In the genomic region with DNA sequence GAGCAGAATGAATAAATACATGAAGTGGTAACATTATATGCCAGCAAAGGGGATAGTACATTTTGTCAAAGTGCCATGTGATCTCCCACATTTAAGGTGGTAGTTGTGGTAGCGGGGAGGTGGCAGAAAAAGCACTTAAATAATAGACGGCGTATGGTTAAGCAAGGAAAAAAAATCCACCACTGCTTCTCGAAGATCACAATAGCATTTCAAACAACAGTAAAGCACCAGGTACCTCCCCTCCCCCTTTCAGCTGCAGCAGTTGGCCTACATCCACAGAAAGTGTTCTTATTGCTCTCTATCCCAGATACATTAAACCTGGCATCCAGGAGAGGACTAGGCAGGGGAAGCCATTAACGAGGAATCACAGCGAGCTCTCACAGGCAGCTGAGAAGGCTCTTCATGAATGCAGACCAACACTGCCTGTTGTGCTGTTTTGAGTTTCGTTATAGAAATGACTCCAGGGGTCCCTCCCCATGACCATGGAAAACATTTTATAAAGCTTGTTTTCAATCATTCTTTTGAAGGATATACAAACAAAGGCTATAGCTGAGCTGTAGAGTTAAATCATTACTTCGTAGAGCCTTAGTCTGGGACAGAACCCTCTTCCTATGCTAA, we compare ENCODE assay signal across 1 cellular context.
TF ChIP-seq lines count a peak whose summit lies in the region.

No MANE protein-coding gene starts in this region.

TF ChIP-seq in HEK293, 187 proteins besides CTCF, POLR2A, EP300 and RAD21 (continued from another document):
- TF ChIP-seq, protein P1, sequence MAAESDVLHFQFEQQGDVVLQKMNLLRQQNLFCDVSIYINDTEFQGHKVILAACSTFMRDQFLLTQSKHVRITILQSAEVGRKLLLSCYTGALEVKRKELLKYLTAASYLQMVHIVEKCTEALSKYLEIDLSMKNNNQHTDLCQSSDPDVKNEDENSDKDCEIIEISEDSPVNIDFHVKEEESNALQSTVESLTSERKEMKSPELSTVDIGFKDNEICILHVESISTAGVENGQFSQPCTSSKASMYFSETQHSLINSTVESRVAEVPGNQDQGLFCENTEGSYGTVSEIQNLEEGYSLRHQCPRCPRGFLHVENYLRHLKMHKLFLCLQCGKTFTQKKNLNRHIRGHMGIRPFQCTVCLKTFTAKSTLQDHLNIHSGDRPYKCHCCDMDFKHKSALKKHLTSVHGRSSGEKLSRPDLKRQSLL (tag by site-specific recombination; IDR thresholded peaks at IDR 0.05) = no peak
- TF ChIP-seq ZBTB17 (tag by site-specific recombination; IDR thresholded peaks at IDR 0.05) = peak; percentile 32; the same call in 1 of the 2 replicates
- no peak for TF ChIP-seq ZNF449 (tag by site-specific recombination; IDR thresholded peaks at IDR 0.05)
- no peak for TF ChIP-seq ZBTB7A (tag by site-specific recombination; IDR thresholded peaks at IDR 0.05; ENCODE audit: low read depth)
- TF ChIP-seq, protein P2, sequence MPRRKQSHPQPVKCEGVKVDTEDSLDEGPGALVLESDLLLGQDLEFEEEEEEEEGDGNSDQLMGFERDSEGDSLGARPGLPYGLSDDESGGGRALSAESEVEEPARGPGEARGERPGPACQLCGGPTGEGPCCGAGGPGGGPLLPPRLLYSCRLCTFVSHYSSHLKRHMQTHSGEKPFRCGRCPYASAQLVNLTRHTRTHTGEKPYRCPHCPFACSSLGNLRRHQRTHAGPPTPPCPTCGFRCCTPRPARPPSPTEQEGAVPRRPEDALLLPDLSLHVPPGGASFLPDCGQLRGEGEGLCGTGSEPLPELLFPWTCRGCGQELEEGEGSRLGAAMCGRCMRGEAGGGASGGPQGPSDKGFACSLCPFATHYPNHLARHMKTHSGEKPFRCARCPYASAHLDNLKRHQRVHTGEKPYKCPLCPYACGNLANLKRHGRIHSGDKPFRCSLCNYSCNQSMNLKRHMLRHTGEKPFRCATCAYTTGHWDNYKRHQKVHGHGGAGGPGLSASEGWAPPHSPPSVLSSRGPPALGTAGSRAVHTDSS (tag by site-specific recombination; IDR thresholded peaks at IDR 0.05) = no peak
- no peak for TF ChIP-seq ZNF292 (tag by site-specific recombination; IDR thresholded peaks at IDR 0.05; ENCODE audit: borderline replicate concordance, low read depth)
- no peak for TF ChIP-seq HOXD13 (CRISPR knock-in tag; IDR thresholded peaks at IDR 0.05; ENCODE audit: borderline replicate concordance)
- 0 out of 2 replicates have a peak, but pooled peaks have one; percentile 24 for TF ChIP-seq ZSCAN30 (tag by site-specific recombination; IDR thresholded peaks at IDR 0.05)
- TF ChIP-seq ATF2 (tag by site-specific recombination; IDR thresholded peaks at IDR 0.05; ENCODE audit: low read depth) = no peak
- no peak for TF ChIP-seq ZNF239 (tag by site-specific recombination; IDR thresholded peaks at IDR 0.05)
- peak; percentile 16; the same call in 1 of the 2 replicates for TF ChIP-seq MZF1 (tag by site-specific recombination; IDR thresholded peaks at IDR 0.05; ENCODE audit: borderline replicate concordance)
- TF ChIP-seq PRDM10 (tag by site-specific recombination; IDR thresholded peaks at IDR 0.05) = peak; percentile 66
- TF ChIP-seq ZNF747 (tag by site-specific recombination; IDR thresholded peaks at IDR 0.05) = no peak
- TF ChIP-seq, protein P3, sequence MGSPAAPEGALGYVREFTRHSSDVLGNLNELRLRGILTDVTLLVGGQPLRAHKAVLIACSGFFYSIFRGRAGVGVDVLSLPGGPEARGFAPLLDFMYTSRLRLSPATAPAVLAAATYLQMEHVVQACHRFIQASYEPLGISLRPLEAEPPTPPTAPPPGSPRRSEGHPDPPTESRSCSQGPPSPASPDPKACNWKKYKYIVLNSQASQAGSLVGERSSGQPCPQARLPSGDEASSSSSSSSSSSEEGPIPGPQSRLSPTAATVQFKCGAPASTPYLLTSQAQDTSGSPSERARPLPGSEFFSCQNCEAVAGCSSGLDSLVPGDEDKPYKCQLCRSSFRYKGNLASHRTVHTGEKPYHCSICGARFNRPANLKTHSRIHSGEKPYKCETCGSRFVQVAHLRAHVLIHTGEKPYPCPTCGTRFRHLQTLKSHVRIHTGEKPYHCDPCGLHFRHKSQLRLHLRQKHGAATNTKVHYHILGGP (tag by site-specific recombination; IDR thresholded peaks at IDR 0.05) = no peak
- TF ChIP-seq ZNF114 (tag by site-specific recombination; IDR thresholded peaks at IDR 0.05) = no peak
- no peak for TF ChIP-seq ZNF211 (tag by site-specific recombination; IDR thresholded peaks at IDR 0.05; ENCODE audit: low read depth)
- no peak for TF ChIP-seq ZBTB20 (tag by site-specific recombination; IDR thresholded peaks at IDR 0.05)
- peak; percentile 98 for TF ChIP-seq ZIC2 (tag by site-specific recombination; IDR thresholded peaks at IDR 0.05)
